In genomic region chr12:131916306-131917138, GRCh38 we compare ENCODE assay signal across 13 cellular contexts.
"Had no signal": no experiment of that assay in that cellular context is flagged by ENCODE, and none has a peak within 500 bp of the region (broad histone marks: within the 10 kb centered on the region; RNA-seq: fewer than 3 reads in every experiment).

No MANE protein-coding gene starts in this region.

- DNase-seq: activated CD8-positive, alpha-beta memory T cell treated with anti-CD3 and anti-CD28 coated beads, Interleukin-2, amount 50 U/mL, for 48 hours; activated CD8-positive, alpha-beta T cell treated with anti-CD3 and anti-CD28 coated beads for 36 hours; activated naive CD4-positive, alpha-beta T cell treated with Interleukin-2 at 50 U/mL for 16 hours; glutamatergic neuron; retina; trophoblast cell had no signal

- H3K4me1 ChIP-seq: neural progenitor cell had no signal

- H3K36me3 ChIP-seq: neural progenitor cell had no signal

- H3K4me3 ChIP-seq: cardiac muscle cell, esophagus muscularis mucosa, neural progenitor cell had no signal

- ATAC-seq: activated CD8-positive, alpha-beta T cell treated with anti-CD3 and anti-CD28 coated beads for 36 hours; activated naive CD8-positive, alpha-beta T cell treated with anti-CD3 and anti-CD28 coated beads, Interleukin-2, amount 50 U/mL, for 24 hours; stimulated activated effector memory CD8-positive, alpha-beta T cell treated with anti-CD3 and anti-CD28 coated beads, Interleukin-12 subunit alpha, Interleukin-12 subunit beta, amount 100 ng/mL, for 72 hours; T-cell had no signal

- H3K9me3 ChIP-seq: esophagus muscularis mucosa had no signal

- H3K27me3 ChIP-seq: cardiac muscle cell, esophagus muscularis mucosa, neural progenitor cell had no signal

- H3K27ac ChIP-seq: cardiac muscle cell, esophagus muscularis mucosa, neural progenitor cell, parathyroid adenoma had no signal
